8 cellular contexts compared by ENCODE assay signal in genomic region chr9:111975709-111976108, GRCh38.
A peak's percentile ranks its signal among the peaks of the same experiment; 100 is the strongest.
DNase-seq lines count a peak whose midpoint lies in the region; FAIRE-seq and TF ChIP-seq lines count a peak whose summit lies in the region.

No MANE protein-coding gene starts in this region.

- H3K4me1 ChIP-seq in thyroid gland, result no peaks in the 10 kb centered on the region

- no peak overlapping the region for H3K27ac Mint-ChIP-seq in activated T-helper 1 cell treated with anti-CD3 and anti-CD28 coated beads, Interleukin-12 subunit alpha, Interleukin-12 subunit beta, Interleukin-2, Interleukin-4 antibody, amounts not matched to agents 30 ng/mL and 10 ng/mL and 1 ng/mL, durations not matched to agents 14 hours and 24 hours and 36 hours
- H3K27ac Mint-ChIP-seq in chondrocyte (ENCODE audit: unreplicated experiment), result no peak overlapping the region

- FAIRE-seq in urothelium cell line (lab: Jason Lieb, UNC), result no peak

- no peak overlapping the region for H3K27ac ChIP-seq in thyroid gland

- H3K4me3 ChIP-seq in thyroid gland (replicated peaks in 1 of 3), result no peak overlapping the region

- no peaks in the 10 kb centered on the region for H3K9me3 Mint-ChIP-seq in activated T-helper 1 cell treated with anti-CD3 and anti-CD28 coated beads, Interleukin-12 subunit alpha, Interleukin-12 subunit beta, Interleukin-2, Interleukin-4 antibody, amounts not matched to agents 30 ng/mL and 10 ng/mL and 1 ng/mL, durations not matched to agents 14 hours and 24 hours and 36 hours
- no peaks in the 10 kb centered on the region for H3K9me3 Mint-ChIP-seq in chondrocyte (ENCODE audit: low read depth)

- intact Hi-C loops in activated T-helper 1 cell treated with anti-CD3 and anti-CD28 coated beads, Interleukin-12 subunit alpha, Interleukin-12 subunit beta, Interleukin-2, Interleukin-4 antibody, amounts not matched to agents 30 ng/mL and 10 ng/mL and 1 ng/mL, durations not matched to agents 14 hours and 24 hours and 36 hours (cut with micrococcal nuclease), result loop anchor here (1.0 kb wide), 1 partner anchor 215 kb away; no protein-coding TSS in a partner anchor
- intact Hi-C loops in thyroid gland (cut with DNase I), result no loop called here

- H3K27me3 ChIP-seq in thyroid gland, result no peaks in the 10 kb centered on the region

- DNase-seq in activated T-helper 1 cell treated with Interleukin-2 at 50 U/mL for 16 hours (ENCODE audit: low read depth) (peak; percentile 2), NCI-H524 (lab: John Stamatoyannopoulos, UW) (peak; percentile 66 to 82), chondrocyte (ENCODE audit: low spot score) (no peak), thyroid gland (peak; percentile 14 to 21), urothelium cell line (ENCODE audit: low spot score) (no peak), glomerular visceral epithelial cell (ENCODE audit: extremely low spot score) (no peak), ACHN (no peak)
- DNase-seq in activated T-helper 1 cell treated with anti-CD3 and anti-CD28 coated beads, Interleukin-12 subunit alpha, Interleukin-12 subunit beta, Interleukin-2, Interleukin-4 antibody, amounts not matched to agents 30 ng/mL and 10 ng/mL and 1 ng/mL, durations not matched to agents 14 hours and 24 hours and 36 hours (ENCODE audit: low spot score), result no peak

- WGBS in thyroid gland, 2 donors, result 62 to 67% methylated on average over 5 of the region's 5 CpGs

- H3K36me3 ChIP-seq in thyroid gland, result no peaks in the 10 kb centered on the region

- H3K27me3 Mint-ChIP-seq in activated T-helper 1 cell treated with anti-CD3 and anti-CD28 coated beads, Interleukin-12 subunit alpha, Interleukin-12 subunit beta, Interleukin-2, Interleukin-4 antibody, amounts not matched to agents 30 ng/mL and 10 ng/mL and 1 ng/mL, durations not matched to agents 14 hours and 24 hours and 36 hours (ENCODE audit: insufficient read depth), result peaks cover 16% of the 10 kb centered on the region
- H3K27me3 Mint-ChIP-seq in chondrocyte (ENCODE audit: low read depth), result no peaks in the 10 kb centered on the region

- H3K4me3 Mint-ChIP-seq in activated T-helper 1 cell treated with anti-CD3 and anti-CD28 coated beads, Interleukin-12 subunit alpha, Interleukin-12 subunit beta, Interleukin-2, Interleukin-4 antibody, amounts not matched to agents 30 ng/mL and 10 ng/mL and 1 ng/mL, durations not matched to agents 14 hours and 24 hours and 36 hours, result no peak overlapping the region
- no peak overlapping the region for H3K4me3 Mint-ChIP-seq in chondrocyte (ENCODE audit: unreplicated experiment)

- no peaks in the 10 kb centered on the region for H3K9me3 ChIP-seq in thyroid gland

- no peak for TF ChIP-seq POLR2A in thyroid gland (IDR thresholded peaks at IDR 0.05)

- peak; percentile 9 for TF ChIP-seq CTCF in chondrocyte (IDR thresholded peaks at IDR 0.05)
- no peak for TF ChIP-seq CTCF in thyroid gland (IDR thresholded peaks at IDR 0.05)

- in situ Hi-C loops in ACHN (cut with HindIII; ENCODE audit: low pct_ligation_motif_present, low pct_unique_long_range_greater_than_20kb, low sequenced_read_pairs), result no loop called here

- no peaks in the 10 kb centered on the region for H3K4me1 Mint-ChIP-seq in activated T-helper 1 cell treated with anti-CD3 and anti-CD28 coated beads, Interleukin-12 subunit alpha, Interleukin-12 subunit beta, Interleukin-2, Interleukin-4 antibody, amounts not matched to agents 30 ng/mL and 10 ng/mL and 1 ng/mL, durations not matched to agents 14 hours and 24 hours and 36 hours (ENCODE audit: low read depth)
- no peaks in the 10 kb centered on the region for H3K4me1 Mint-ChIP-seq in chondrocyte (ENCODE audit: low read depth)

- no peaks in the 10 kb centered on the region for H3K36me3 Mint-ChIP-seq in activated T-helper 1 cell treated with anti-CD3 and anti-CD28 coated beads, Interleukin-12 subunit alpha, Interleukin-12 subunit beta, Interleukin-2, Interleukin-4 antibody, amounts not matched to agents 30 ng/mL and 10 ng/mL and 1 ng/mL, durations not matched to agents 14 hours and 24 hours and 36 hours (ENCODE audit: low read depth)
- H3K36me3 Mint-ChIP-seq in chondrocyte (ENCODE audit: low read depth), result no peaks in the 10 kb centered on the region

Comparison
In these comparisons a context has a peak if more than half of its experiments do, and no peak if none do; other contexts are left out.
1. DNase-seq: peak in activated T-helper 1 cell treated with Interleukin-2 at 50 U/mL for 16 hours (single experiment), NCI-H524 (2 of 2) and thyroid gland (2 of 2); none in activated T-helper 1 cell treated with anti-CD3 and anti-CD28 coated beads, Interleukin-12 subunit alpha, Interleukin-12 subunit beta, Interleukin-2, Interleukin-4 antibody, amounts not matched to agents 30 ng/mL and 10 ng/mL and 1 ng/mL, durations not matched to agents 14 hours and 24 hours and 36 hours (single experiment), chondrocyte (single experiment), urothelium cell line (single experiment), glomerular visceral epithelial cell (single experiment) and ACHN (single experiment).